ENCODE assay signal across 8 cellular contexts in the genomic region with DNA sequence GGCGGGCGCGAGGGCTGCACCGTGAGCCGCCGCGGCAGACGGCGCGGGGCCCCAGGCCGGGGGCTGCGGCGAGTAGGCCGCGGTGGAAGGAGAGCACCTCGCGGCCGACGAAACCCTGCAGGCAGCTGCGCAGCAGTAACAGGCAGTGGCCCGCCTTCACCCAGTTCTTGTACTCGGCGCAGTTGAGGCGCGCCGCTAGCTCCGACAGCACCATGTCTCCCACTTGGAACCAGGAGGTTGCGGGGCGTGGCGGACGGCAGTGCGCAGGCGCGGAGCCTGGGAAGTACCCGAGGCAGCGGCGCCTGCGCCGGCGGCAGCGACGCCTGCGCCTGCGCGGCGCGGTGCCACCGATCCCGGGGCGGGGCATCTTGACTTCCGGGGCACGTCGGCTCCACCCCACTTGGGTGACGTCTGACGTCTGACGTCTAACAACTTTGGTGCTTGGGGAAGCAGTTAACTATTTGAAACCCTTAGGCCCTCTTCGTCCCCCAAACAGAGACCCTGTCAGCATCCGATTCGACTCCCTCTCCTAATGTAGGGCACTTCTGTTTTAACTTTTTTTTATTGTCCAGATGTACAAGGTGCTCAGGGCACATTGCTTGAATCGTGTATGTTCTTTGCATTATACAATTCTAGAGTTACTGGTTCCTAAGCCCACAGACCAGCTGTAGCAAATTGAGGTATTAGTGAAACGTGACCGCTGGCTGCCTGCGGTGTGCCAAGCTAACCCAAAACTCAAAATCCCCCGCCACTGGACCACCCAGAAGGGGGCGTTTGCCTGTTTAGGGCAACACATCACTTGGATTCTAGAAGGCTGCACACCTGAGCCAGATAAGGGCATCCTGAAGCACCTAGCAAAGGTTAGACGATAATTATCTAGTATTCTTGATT. TPM values are rescaled to one million over a fixed set of nuclear protein-coding genes. Genes with fewer than 3 reads are reported as not detected.
DNase-seq lines count a peak whose midpoint lies in the region; ATAC-seq and TF ChIP-seq lines count a peak whose summit lies in the region.

CXorf38 (minus strand) TSS at position 255 of the 891 bp plus-strand sequence; CDS start at position 214, 41 bp downstream.

- TF ChIP-seq POLR2A in lower leg skin (IDR thresholded peaks at IDR 0.05), result no peak

- H3K27ac Mint-ChIP-seq in CD4-positive, alpha-beta T cell, result peak within 1 kb of the TSS; percentile 91

- H3K36me3 Mint-ChIP-seq in CD4-positive, alpha-beta T cell (ENCODE audit: low read depth), result peaks cover 35% of the 10 kb centered on the region

- intact Hi-C loops in CD4-positive, alpha-beta T cell (cut with DNase I, micrococcal nuclease), result loop anchor here (1.0 to 10.0 kb wide), 3 partner anchors 63 to 677 kb away; partner anchors contain the start of genes ATP6AP2 (in 1 of the 2) and MED14 (in 1 of the 2)
- intact Hi-C loops in lower leg skin (cut with DNase I; ENCODE audit: low total_unique reads), result no loop called here

- POLR2A ChIA-PET in CD4-positive, alpha-beta T cell (lab: Charles Lee), result interaction anchor here (0.6 to 2.0 kb wide), 3 partner anchors 67 to 479 kb away, joined by 3 to 7 read pairs (median 5); partner anchors contain the start of genes ATP6AP2 and MED14

- CTCF ChIA-PET in CD4-positive, alpha-beta T cell (lab: Charles Lee), result interaction anchor here (0.7 to 1.7 kb wide), 5 partner anchors 67 to 146 kb away, joined by 3 to 4 read pairs (median 3); partner anchors contain the start of genes ATP6AP2 and MED14

- ATAC-seq in CD4-positive, alpha-beta T cell (ENCODE audit: poor library complexity), result peak; percentile 71
- ATAC-seq in GM19438 (IDR thresholded peaks at IDR 0.05; ENCODE audit: low read depth, unreplicated experiment) (peak; percentile 71), HG03575 (IDR thresholded peaks at IDR 0.05; ENCODE audit: extremely low read depth, insufficient number of reproducible peaks, low FRiP score, unreplicated experiment) (peak; percentile 30)

- H3K27me3 Mint-ChIP-seq in CD4-positive, alpha-beta T cell, result no peaks in the 10 kb centered on the region

- H3K4me1 Mint-ChIP-seq in CD4-positive, alpha-beta T cell (ENCODE audit: low read depth), result peaks cover 40% of the 10 kb centered on the region

- peak within 1 kb of the TSS; percentile 60 for H3K4me3 ChIP-seq in lower leg skin (ENCODE audit: low read depth, poor library complexity, severe bottlenecking)

- peak within 1 kb of the TSS; percentile 98 for H3K4me3 Mint-ChIP-seq in CD4-positive, alpha-beta T cell

- H3K27me3 ChIP-seq in CD4-positive, alpha-beta T cell (ENCODE audit: control insufficient read depth, insufficient read depth, low read length), result no peaks in the 10 kb centered on the region

- H3K27ac ChIP-seq in CD4-positive, alpha-beta T cell (ENCODE audit: low read depth, low read length), result peak within 1 kb of the TSS; percentile 90

- peak; percentile 85 to 97 (median 90) for DNase-seq in CD4-positive, alpha-beta T cell
- peak; percentile 94 for DNase-seq in NCI-H82 (lab: John Stamatoyannopoulos, UW)
- DNase-seq in activated CD4-positive, alpha-beta T cell treated with anti-CD3 and anti-CD28 coated beads, Interleukin-2, amount 50 U/mL, for 48 hours, result peak; percentile 92 to 93
- DNase-seq in dermis microvascular lymphatic vessel endothelial cell (ENCODE audit: low read depth in 2 of 2), result peak; percentile 68 to 83
- DNase-seq in lower leg skin (ENCODE audit: low spot score in 2 of 2), result peak; percentile 83 to 98
- DNase-seq in stimulated activated CD4-positive, alpha-beta T cell treated with anti-CD3 and anti-CD28 coated beads, Interleukin-4, amount 100 ng/mL, for 48 hours (ENCODE audit: low read depth in 2 of 2), result peak; percentile 82 to 84

- TF ChIP-seq CTCF in CD4-positive, alpha-beta T cell (IDR thresholded peaks at IDR 0.05), result no peak
- TF ChIP-seq CTCF in lower leg skin (IDR thresholded peaks at IDR 0.05), result no peak

- no peaks in the 10 kb centered on the region for H3K9me3 ChIP-seq in CD4-positive, alpha-beta T cell (ENCODE audit: control insufficient read depth, low read length)

- WGBS in lower leg skin, 2 donors, result 5 to 6% methylated on average over 13 to 60 of the region's 66 CpGs

- H3K9me3 Mint-ChIP-seq in CD4-positive, alpha-beta T cell, result no peaks in the 10 kb centered on the region

RNA-seq across cellular contexts. Expression of gene CXorf38, which starts in this region (rescaled TPM):
- 10 to 100 TPM in 1 of 2 experiments, 1 to 10 TPM in 1; 9.4 to 10.4 TPM for total RNA-seq in CD4-positive, alpha-beta T cell
- total RNA-seq in dermis microvascular lymphatic vessel endothelial cell, result 8.0 and 9.0 TPM in 2 replicates
- 10 to 100 TPM; 15.1 to 21.6 (median 15.3) TPM for total RNA-seq in lower leg skin

Comparison
In these comparisons a context has a peak if more than half of its experiments do, and no peak if none do; other contexts are left out.
1. Peak in every context shown above with its lines: DNase-seq, ATAC-seq, H3K4me3 ChIP-seq and H3K27ac ChIP-seq.